Comparison of ENCODE assay signal across 11 cellular contexts in the genomic region with DNA sequence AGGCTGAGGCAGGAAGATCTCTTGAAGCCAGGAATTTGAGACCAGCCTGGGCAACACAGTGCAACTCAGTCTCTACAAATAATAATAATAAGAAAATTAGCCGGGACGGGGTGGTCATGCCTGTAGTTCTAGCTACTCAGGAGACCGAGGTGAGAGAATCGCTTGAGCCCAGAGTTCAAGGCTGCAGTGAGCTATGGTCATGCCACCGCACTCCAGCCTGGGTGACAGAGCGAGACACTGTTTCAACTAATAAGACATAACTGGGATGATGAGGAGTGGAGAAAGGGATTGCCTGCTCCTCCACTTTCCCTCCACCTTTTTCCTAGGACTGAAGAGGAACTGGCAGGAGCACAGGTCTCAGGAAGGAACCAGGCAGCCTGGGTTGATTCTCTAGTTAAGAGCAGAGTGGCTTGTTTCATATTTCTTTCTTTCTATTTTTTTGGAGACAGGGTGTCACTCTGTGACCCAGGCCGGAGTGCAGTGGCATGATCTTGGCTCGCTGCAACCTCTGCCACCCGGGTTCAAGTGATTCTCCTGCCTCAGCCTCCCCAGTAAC. TPM values are rescaled to one million over a fixed set of nuclear protein-coding genes. Genes with fewer than 3 reads are reported as not detected.
A peak's percentile ranks its signal among the peaks of the same experiment; 100 is the strongest.
DNase-seq lines count a peak whose midpoint lies in the region; ATAC-seq, FAIRE-seq and TF ChIP-seq lines count a peak whose summit lies in the region.
"Had no signal": no experiment of that assay in that cellular context is flagged by ENCODE, and none has a peak within 500 bp of the region (broad histone marks: within the 10 kb centered on the region; RNA-seq: fewer than 3 reads in every experiment).

No MANE protein-coding gene starts in this region.

- H3K36me3 Mint-ChIP-seq in activated naive CD4-positive, alpha-beta T cell treated with anti-CD3 and anti-CD28 coated beads, Interleukin-2, amount 50 U/mL, for 24 hours: no peaks in the 10 kb centered on the region
- H3K36me3 Mint-ChIP-seq in activated CD8-positive, alpha-beta T cell treated with anti-CD3 and anti-CD28 coated beads for 36 hours (ENCODE audit: low read depth): peaks cover 5% of the 10 kb centered on the region

- H3K27ac ChIP-seq in kidney (ENCODE audit: low read depth in 2 of 2, low read length in 2 of 2) (no peak overlapping the region), transverse colon (peak overlapping the region; percentile 77 to 87 (median 86))

- H3K27ac Mint-ChIP-seq in activated naive CD4-positive, alpha-beta T cell treated with anti-CD3 and anti-CD28 coated beads, Interleukin-2, amount 50 U/mL, for 24 hours: no peak overlapping the region
- H3K27ac Mint-ChIP-seq in activated CD8-positive, alpha-beta T cell treated with anti-CD3 and anti-CD28 coated beads for 36 hours: peak overlapping the region; percentile 97

- DNase-seq in activated naive CD4-positive, alpha-beta T cell treated with anti-CD3 and anti-CD28 coated beads, Interleukin-2, amount 50 U/mL, for 16 hours: no peak
- no peak for DNase-seq in activated CD8-positive, alpha-beta T cell treated with anti-CD3 and anti-CD28 coated beads for 36 hours
- DNase-seq in kidney (peak; percentile 51), transverse colon (no peak), activated gamma-delta T cell treated with Interleukin-2 at 50 U/mL for 16 hours (no peak), GOT3 (lab: John Stamatoyannopoulos, UW) (no peak), SW 1271 (lab: John Stamatoyannopoulos, UW) (no peak)
- DNase-seq: BE2C, KG1 had no signal

- no peak overlapping the region for H3K4me3 ChIP-seq in kidney (ENCODE audit: low read length in 2 of 2)
- no peak overlapping the region for H3K4me3 ChIP-seq in transverse colon

- intact Hi-C loops in activated CD8-positive, alpha-beta T cell treated with anti-CD3 and anti-CD28 coated beads for 36 hours (cut with micrococcal nuclease): no loop called here
- intact Hi-C loops in kidney (cut with DNase I) (no loop called here), transverse colon (cut with DNase I; ENCODE audit: low total_unique reads) (no loop called here)

- ATAC-seq in activated CD8-positive, alpha-beta T cell treated with anti-CD3 and anti-CD28 coated beads for 36 hours: no peak

- POLR2A ChIA-PET in activated CD8-positive, alpha-beta T cell treated with anti-CD3 and anti-CD28 coated beads for 36 hours (lab: Charles Lee): interaction anchor here (0.8 to 1.2 kb wide), 4 partner anchors 8 to 188 kb away, joined by 3 read pairs; no protein-coding TSS in a partner anchor

- peak overlapping the region; percentile 89 for H3K4me3 Mint-ChIP-seq in activated naive CD4-positive, alpha-beta T cell treated with anti-CD3 and anti-CD28 coated beads, Interleukin-2, amount 50 U/mL, for 24 hours
- peak overlapping the region; percentile 78 for H3K4me3 Mint-ChIP-seq in activated CD8-positive, alpha-beta T cell treated with anti-CD3 and anti-CD28 coated beads for 36 hours

- H3K9me3 Mint-ChIP-seq in activated naive CD4-positive, alpha-beta T cell treated with anti-CD3 and anti-CD28 coated beads, Interleukin-2, amount 50 U/mL, for 24 hours: no peaks in the 10 kb centered on the region
- H3K9me3 Mint-ChIP-seq in activated CD8-positive, alpha-beta T cell treated with anti-CD3 and anti-CD28 coated beads for 36 hours: no peaks in the 10 kb centered on the region

- 91% methylated on average over 9 of the region's 9 CpGs; no CpG with 5 or more reads in 1 of the 2 donors for WGBS in transverse colon (ENCODE audit: low coverage in 1 of 2), 2 donors

- H3K36me3 ChIP-seq in kidney (ENCODE audit: control insufficient read depth in 1 of 2, insufficient read depth in 2 of 2, low read length in 2 of 2): peaks cover 0 to 3% of the 10 kb centered on the region in 2 donors
- no peaks in the 10 kb centered on the region for H3K36me3 ChIP-seq in transverse colon
- H3K36me3 ChIP-seq: BE2C had no signal

- no peak for TF ChIP-seq POLR2A in transverse colon (IDR thresholded peaks at IDR 0.05)

- no peak for FAIRE-seq in kidney (lab: Jason Lieb, UNC)
- FAIRE-seq: islet of Langerhans had no signal

- no peak overlapping the region for H3K9ac ChIP-seq in kidney (ENCODE audit: low read length in 2 of 2)

- no peaks in the 10 kb centered on the region for H3K27me3 ChIP-seq in transverse colon
- H3K27me3 ChIP-seq: BE2C had no signal

- peaks cover 34% of the 10 kb centered on the region for H3K4me1 Mint-ChIP-seq in activated naive CD4-positive, alpha-beta T cell treated with anti-CD3 and anti-CD28 coated beads, Interleukin-2, amount 50 U/mL, for 24 hours
- H3K4me1 Mint-ChIP-seq in activated CD8-positive, alpha-beta T cell treated with anti-CD3 and anti-CD28 coated beads for 36 hours (ENCODE audit: low read depth): peaks cover 51% of the 10 kb centered on the region

- H3K9me3 ChIP-seq in kidney (ENCODE audit: control insufficient read depth in 1 of 2, low read length in 2 of 2): no peaks in the 10 kb centered on the region
- no peaks in the 10 kb centered on the region for H3K9me3 ChIP-seq in transverse colon
- H3K9me3 ChIP-seq: BE2C had no signal

- H3K4me1 ChIP-seq in kidney (ENCODE audit: control insufficient read depth in 1 of 2, insufficient read depth in 1 of 2, low read depth in 1 of 2, low read length in 2 of 2) (peaks cover 0 to 9% of the 10 kb centered on the region in 2 donors), transverse colon (peaks cover 7 to 22% (median 18%) of the 10 kb centered on the region in 4 donors)

- TF ChIP-seq EP300 in transverse colon (IDR thresholded peaks at IDR 0.05; ENCODE audit: low read depth): no peak

- in situ Hi-C loops in transverse colon (cut with MboI; ENCODE audit: low pct_ligation_motif_present in 1 of 4, low pct_unique_long_range_greater_than_20kb in 1 of 4, low sequenced_read_pairs in 3 of 4): no loop called here

- CTCF ChIA-PET in activated CD8-positive, alpha-beta T cell treated with anti-CD3 and anti-CD28 coated beads for 36 hours (lab: Charles Lee): interaction anchor here (1.3 to 1.6 kb wide), 3 partner anchors 9 to 70 kb away, joined by 3 to 10 read pairs (median 8); no protein-coding TSS in a partner anchor

- TF ChIP-seq CTCF in activated CD8-positive, alpha-beta T cell treated with anti-CD3 and anti-CD28 coated beads for 36 hours (IDR thresholded peaks at IDR 0.05): no peak
- TF ChIP-seq CTCF in kidney (IDR thresholded peaks at IDR 0.05; ENCODE audit: borderline replicate concordance, extremely low read depth, insufficient read depth) (no peak), transverse colon (IDR thresholded peaks at IDR 0.05) (no peak)

- H3K27me3 Mint-ChIP-seq in activated naive CD4-positive, alpha-beta T cell treated with anti-CD3 and anti-CD28 coated beads, Interleukin-2, amount 50 U/mL, for 24 hours: no peaks in the 10 kb centered on the region
- H3K27me3 Mint-ChIP-seq in activated CD8-positive, alpha-beta T cell treated with anti-CD3 and anti-CD28 coated beads for 36 hours: no peaks in the 10 kb centered on the region

RNA-seq across cellular contexts. Expression of a gene that starts 4.6 kb away (rescaled TPM):
- 100 to 1,000 TPM; 847 to 870 TPM for total RNA-seq in activated CD8-positive, alpha-beta T cell treated with anti-CD3 and anti-CD28 coated beads for 36 hours
- 257 TPM for total RNA-seq in kidney
- polyA plus RNA-seq in kidney (ENCODE audit: insufficient read depth, low read depth, low replicate concordance): 315 TPM
- total RNA-seq in transverse colon: 100 to 1,000 TPM; 112 to 531 (median 220) TPM

RNA-seq across cellular contexts. Expression of a gene that starts 43.8 kb away (rescaled TPM):
- 10 to 100 TPM; 39.9 to 42.1 TPM for total RNA-seq in activated CD8-positive, alpha-beta T cell treated with anti-CD3 and anti-CD28 coated beads for 36 hours
- total RNA-seq in kidney: 6.7 TPM
- 5.5 TPM for polyA plus RNA-seq in kidney (ENCODE audit: insufficient read depth, low read depth, low replicate concordance)
- total RNA-seq in transverse colon: 10 to 100 TPM in 1 of 4 donors, 1 to 10 TPM in 2, not detected in 1; 5.6 to 10.6 (median 7.2) TPM

Comparison
In these comparisons a context has a peak if more than half of its experiments do, and no peak if none do; other contexts are left out.
1. H3K27ac ChIP-seq: peak in transverse colon (4 of 4); none in kidney (0 of 2).